In the genomic region with DNA sequence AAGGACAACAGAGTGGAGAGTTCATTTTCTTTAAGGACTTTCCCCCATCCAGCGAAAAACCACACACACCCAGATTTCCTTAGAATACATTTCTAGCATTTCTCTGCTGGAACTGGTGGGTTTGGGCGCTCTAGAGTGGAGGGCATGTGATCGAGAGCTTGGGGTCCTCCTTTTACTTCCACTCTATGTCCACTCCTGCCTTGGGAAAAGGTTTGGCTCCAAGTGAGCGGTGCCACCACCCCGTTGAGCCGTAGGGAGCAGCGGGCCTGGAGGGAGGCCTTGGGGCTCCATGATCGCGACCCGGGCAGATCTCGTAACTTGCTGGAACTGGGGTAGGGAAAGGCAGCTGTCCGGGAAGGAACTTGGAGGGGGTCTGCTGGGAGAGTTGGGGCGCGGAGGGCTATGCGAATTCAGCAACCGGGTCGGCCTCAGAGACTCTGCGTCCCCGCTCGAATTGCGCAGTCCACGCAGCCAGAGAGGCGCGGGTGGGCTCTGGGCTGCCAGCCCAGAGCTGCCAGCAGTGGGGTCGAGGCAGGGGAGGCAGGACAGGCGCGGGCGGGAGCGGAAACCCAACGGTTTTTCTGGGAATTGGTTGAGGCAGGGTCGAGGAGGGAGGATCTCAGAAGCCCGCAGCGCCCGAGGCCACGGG, we compare ENCODE assay signal across 1 cellular context.
TF ChIP-seq lines count a peak whose summit lies in the region.

No MANE protein-coding gene starts in this region.

TF ChIP-seq in neural cell, 6 proteins besides CTCF, POLR2A, EP300 and RAD21 (continued from another document):
- TF ChIP-seq, protein P1, sequence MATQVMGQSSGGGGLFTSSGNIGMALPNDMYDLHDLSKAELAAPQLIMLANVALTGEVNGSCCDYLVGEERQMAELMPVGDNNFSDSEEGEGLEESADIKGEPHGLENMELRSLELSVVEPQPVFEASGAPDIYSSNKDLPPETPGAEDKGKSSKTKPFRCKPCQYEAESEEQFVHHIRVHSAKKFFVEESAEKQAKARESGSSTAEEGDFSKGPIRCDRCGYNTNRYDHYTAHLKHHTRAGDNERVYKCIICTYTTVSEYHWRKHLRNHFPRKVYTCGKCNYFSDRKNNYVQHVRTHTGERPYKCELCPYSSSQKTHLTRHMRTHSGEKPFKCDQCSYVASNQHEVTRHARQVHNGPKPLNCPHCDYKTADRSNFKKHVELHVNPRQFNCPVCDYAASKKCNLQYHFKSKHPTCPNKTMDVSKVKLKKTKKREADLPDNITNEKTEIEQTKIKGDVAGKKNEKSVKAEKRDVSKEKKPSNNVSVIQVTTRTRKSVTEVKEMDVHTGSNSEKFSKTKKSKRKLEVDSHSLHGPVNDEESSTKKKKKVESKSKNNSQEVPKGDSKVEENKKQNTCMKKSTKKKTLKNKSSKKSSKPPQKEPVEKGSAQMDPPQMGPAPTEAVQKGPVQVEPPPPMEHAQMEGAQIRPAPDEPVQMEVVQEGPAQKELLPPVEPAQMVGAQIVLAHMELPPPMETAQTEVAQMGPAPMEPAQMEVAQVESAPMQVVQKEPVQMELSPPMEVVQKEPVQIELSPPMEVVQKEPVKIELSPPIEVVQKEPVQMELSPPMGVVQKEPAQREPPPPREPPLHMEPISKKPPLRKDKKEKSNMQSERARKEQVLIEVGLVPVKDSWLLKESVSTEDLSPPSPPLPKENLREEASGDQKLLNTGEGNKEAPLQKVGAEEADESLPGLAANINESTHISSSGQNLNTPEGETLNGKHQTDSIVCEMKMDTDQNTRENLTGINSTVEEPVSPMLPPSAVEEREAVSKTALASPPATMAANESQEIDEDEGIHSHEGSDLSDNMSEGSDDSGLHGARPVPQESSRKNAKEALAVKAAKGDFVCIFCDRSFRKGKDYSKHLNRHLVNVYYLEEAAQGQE (IDR thresholded peaks at IDR 0.05; ENCODE audit: borderline replicate concordance): no peak
TF ChIP-seq in neural cell: peak in this region for 2.
